Comparison of ENCODE assay signal across 8 cellular contexts in genomic region chr4:40750461-40751258, GRCh38. TPM values are rescaled to one million over a fixed set of nuclear protein-coding genes. Genes with fewer than 3 reads are reported as not detected.
DNase-seq lines count a peak whose midpoint lies in the region; ATAC-seq and TF ChIP-seq lines count a peak whose summit lies in the region.

No MANE protein-coding gene starts in this region.

- H3K4me2 ChIP-seq in OCI-LY7 (ENCODE audit: low read length) = peak overlapping the region; percentile 33; the same call in 1 of the 2 replicates

- no peaks in the 10 kb centered on the region for H3K36me3 ChIP-seq in OCI-LY7 (ENCODE audit: insufficient read depth, low read length)
- H3K36me3 ChIP-seq in prostate gland = no peaks in the 10 kb centered on the region

- no peak for TF ChIP-seq POLR2A in prostate gland (IDR thresholded peaks at IDR 0.05)

- H3K4me3 ChIP-seq in GM12865 (ENCODE audit: low read depth, low read length) = peak overlapping the region; percentile 55
- peak overlapping the region; percentile 48 for H3K4me3 ChIP-seq in OCI-LY7 (ENCODE audit: low read depth, low read length, poor library complexity, severe bottlenecking)
- peak overlapping the region; percentile 54 for H3K4me3 ChIP-seq in fibroblast of villous mesenchyme (ENCODE audit: low read depth, low read length)
- H3K4me3 ChIP-seq in prostate gland = peak overlapping the region; percentile 64 to 66

- H3K27ac ChIP-seq in OCI-LY7 (ENCODE audit: low read depth, low read length, poor library complexity, severe bottlenecking) = no peak overlapping the region
- peak overlapping the region; percentile 76 to 84 for H3K27ac ChIP-seq in prostate gland

- no TSS peak for BruUV-seq in OCI-LY7 (replicated peaks; lab: Mats Ljungman, UMichigan)

- 9% methylated on average over 30 of the region's 30 CpGs for WGBS in prostate gland

- TF ChIP-seq CTCF in GM12865 (IDR thresholded peaks at IDR 0.05; ENCODE audit: insufficient read depth, low read depth, low read length, missing control alignments) = no peak
- TF ChIP-seq CTCF in OCI-LY7 (conservative IDR thresholded peaks at IDR 0.05; ENCODE audit: low read length) = no peak
- no peak for TF ChIP-seq CTCF in fibroblast of villous mesenchyme (IDR thresholded peaks at IDR 0.05; ENCODE audit: insufficient read depth, low read depth, low read length)
- no peak for TF ChIP-seq CTCF in prostate gland (IDR thresholded peaks at IDR 0.05)

- H4K20me1 ChIP-seq in OCI-LY7 (ENCODE audit: insufficient read depth, low read length) = no peaks in the 10 kb centered on the region

- no peaks in the 10 kb centered on the region for H3K9me3 ChIP-seq in OCI-LY7 (ENCODE audit: low read length)
- H3K9me3 ChIP-seq in prostate gland = no peaks in the 10 kb centered on the region

- POLR2A ChIA-PET in OCI-LY7 (lab: Charles Lee) = interaction anchor here (1.1 kb wide), 1 partner anchor 32 kb away, joined by 5 read pairs; no protein-coding TSS in a partner anchor

- H2AFZ ChIP-seq in OCI-LY7 (ENCODE audit: low read length) = no peak overlapping the region

- H3K79me2 ChIP-seq in OCI-LY7 (ENCODE audit: insufficient read depth, low read depth, low read length) = no peaks in the 10 kb centered on the region

- H3K4me1 ChIP-seq in OCI-LY7 (ENCODE audit: insufficient read depth, low read length, poor library complexity, severe bottlenecking) (no peaks in the 10 kb centered on the region), prostate gland (replicated peaks) (peaks cover 8% of the 10 kb centered on the region)

- no peaks in the 10 kb centered on the region for H3K9me2 ChIP-seq in OCI-LY7 (ENCODE audit: insufficient read depth, low read length)

- no peak for ATAC-seq in HG03196 (IDR thresholded peaks at IDR 0.05; ENCODE audit: unreplicated experiment)
- ATAC-seq in HG03280 (IDR thresholded peaks at IDR 0.05; ENCODE audit: unreplicated experiment) = no peak
- ATAC-seq in HG03469 (IDR thresholded peaks at IDR 0.05; ENCODE audit: unreplicated experiment) = no peak

- intact Hi-C loops in OCI-LY7 (cut with micrococcal nuclease; ENCODE audit: unreplicated experiment) (no loop called here), prostate gland (cut with DNase I) (no loop called here)

- CTCF ChIA-PET in OCI-LY7 (lab: Charles Lee; ENCODE audit: unreplicated experiment) = no interaction called here

- DNase-seq in GM12865 (ENCODE audit: low read depth) (no peak), OCI-LY7 (ENCODE audit: low spot score) (no peak), fibroblast of villous mesenchyme (ENCODE audit: low read depth) (peak; percentile 3), prostate gland (ENCODE audit: low spot score) (peak; percentile 9), HuH-7.5 (ENCODE audit: low spot score) (no peak)

- H3K27me3 ChIP-seq in prostate gland (replicated peaks; ENCODE audit: insufficient read depth) = no peaks in the 10 kb centered on the region

RNA-seq across cellular contexts. Expression of gene NSUN7, which starts 0.9 kb away (rescaled TPM):
- 0.13 and 0.33 TPM in 2 replicates for total RNA-seq in OCI-LY7 (2014; rRNA removed; shearing (Covaris generic))
- total RNA-seq in OCI-LY7 (2022) (0.31 TPM in 1 of 2 replicates, not detected in the other), fibroblast of villous mesenchyme (0.32 and 0.86 TPM in 2 replicates), prostate gland (10 to 100 TPM; 12.6 to 14.3 TPM)

Comparison
In these comparisons a context has a peak if more than half of its experiments do, and no peak if none do; other contexts are left out.
1. DNase-seq: peak in fibroblast of villous mesenchyme (single experiment) and prostate gland (single experiment); none in GM12865 (single experiment), OCI-LY7 (single experiment) and HuH-7.5 (single experiment).
2. Peak in every context shown above with its lines, with median percentiles within 50 percentile points of each other: H3K4me3 ChIP-seq.